8 cellular contexts compared by ENCODE assay signal in the genomic region with DNA sequence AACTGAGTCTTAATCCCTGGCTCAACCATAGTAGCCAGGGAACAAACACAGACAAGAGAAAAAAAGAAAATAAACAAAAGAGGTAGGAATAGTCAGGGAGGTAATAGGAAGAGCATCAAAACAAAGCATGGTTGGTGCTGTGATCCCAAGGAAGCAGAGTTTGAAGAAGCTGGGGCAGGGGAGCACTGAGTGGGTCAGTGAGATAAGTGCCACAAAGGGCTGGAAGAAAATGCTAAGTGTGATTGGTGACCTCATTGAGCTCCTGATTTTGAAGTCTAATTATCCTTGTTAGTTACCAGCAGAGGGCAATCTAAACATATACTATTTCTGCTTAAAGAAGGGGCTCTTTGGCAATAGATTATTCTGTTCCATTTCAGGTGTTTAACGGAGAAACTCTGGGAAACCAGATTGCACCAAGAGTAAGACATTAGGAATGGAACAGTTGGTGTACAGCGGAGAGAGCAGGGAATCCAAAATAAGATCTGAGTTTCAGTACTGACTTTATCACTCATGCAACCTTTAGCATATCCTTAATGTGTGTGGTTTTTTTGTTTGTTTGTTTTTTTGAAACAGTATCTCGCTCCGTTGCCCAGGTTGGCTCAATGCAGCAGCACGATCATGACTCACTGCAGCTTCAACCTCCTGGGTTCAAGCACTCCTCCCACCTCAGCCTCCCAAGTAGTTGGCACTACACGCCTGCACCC. TPM values are rescaled to one million over a fixed set of nuclear protein-coding genes. Genes with fewer than 3 reads are reported as not detected.
DNase-seq lines count a peak whose midpoint lies in the region; ATAC-seq and TF ChIP-seq lines count a peak whose summit lies in the region.

No MANE protein-coding gene starts in this region.

- no peak overlapping the region for H3K4me3 ChIP-seq in KMS-11 (IDR thresholded peaks at IDR 0.05; ENCODE audit: insufficient read depth, low read depth, low read length)
- no peak overlapping the region for H3K4me3 ChIP-seq in OCI-LY3 (ENCODE audit: low read length)

- H2AFZ ChIP-seq in KMS-11 (ENCODE audit: low read depth) (no peak overlapping the region), OCI-LY3 (ENCODE audit: low read depth, low read length) (no peak overlapping the region)

- H3K79me2 ChIP-seq in KMS-11 (ENCODE audit: insufficient read depth, low read depth) (no peaks in the 10 kb centered on the region), OCI-LY3 (ENCODE audit: low read length) (no peaks in the 10 kb centered on the region)

- H3K4me2 ChIP-seq in KMS-11 (no peak overlapping the region), OCI-LY3 (ENCODE audit: low read length) (peak overlapping the region; percentile 25; the same call in 1 of the 2 replicates)

- H3K27ac ChIP-seq in 22Rv1 (no peak overlapping the region), KMS-11 (no peak overlapping the region), OCI-LY3 (ENCODE audit: low read length) (no peak overlapping the region)

- H3K4me1 ChIP-seq in KMS-11 (ENCODE audit: low read depth, poor library complexity, severe bottlenecking) (no peaks in the 10 kb centered on the region), OCI-LY3 (ENCODE audit: low read length) (peaks cover 8% of the 10 kb centered on the region)

- TF ChIP-seq CTCF in 22Rv1 (IDR thresholded peaks at IDR 0.05) (peak; percentile 74), GM12872 (IDR thresholded peaks at IDR 0.05; ENCODE audit: insufficient read depth, low read depth, low read length) (peak; percentile 55; the same call in 2 of the 3 replicates), KMS-11 (conservative IDR thresholded peaks at IDR 0.05; ENCODE audit: low read depth, low read length) (peak; percentile 76), OCI-LY3 (IDR thresholded peaks at IDR 0.05; ENCODE audit: low read depth, low read length) (peak; percentile 87)

- H3K9me3 ChIP-seq in OCI-LY3 (ENCODE audit: insufficient read depth, low read length), result no peaks in the 10 kb centered on the region

- H3K36me3 ChIP-seq in KMS-11 (ENCODE audit: insufficient read depth) (no peaks in the 10 kb centered on the region), OCI-LY3 (replicated peaks; ENCODE audit: low read depth, low read length) (no peaks in the 10 kb centered on the region)

- ATAC-seq in HG03139 (IDR thresholded peaks at IDR 0.05; ENCODE audit: unreplicated experiment) (no peak), HG03045 (IDR thresholded peaks at IDR 0.05; ENCODE audit: unreplicated experiment) (no peak)

- peak; percentile 61 for DNase-seq in dedifferentiated amniotic fluid mesenchymal stem cell (ENCODE audit: extremely low spot score)
- peak; percentile 60 to 62 for DNase-seq in lung microvascular endothelial cell (ENCODE audit: low read depth in 2 of 2)

- H3K27me3 ChIP-seq in KMS-11 (ENCODE audit: insufficient read depth, low read depth) (no peaks in the 10 kb centered on the region), OCI-LY3 (ENCODE audit: low read depth, low read length) (no peaks in the 10 kb centered on the region)

- no peak overlapping the region for H3K9ac ChIP-seq in KMS-11
- no peak overlapping the region; the same call in 1 of the 2 replicates for H3K9ac ChIP-seq in OCI-LY3 (ENCODE audit: low read length)

- no peaks in the 10 kb centered on the region for H4K20me1 ChIP-seq in KMS-11 (ENCODE audit: insufficient read depth)
- no peaks in the 10 kb centered on the region for H4K20me1 ChIP-seq in OCI-LY3 (ENCODE audit: insufficient read depth, low read length)

RNA-seq across cellular contexts. Expression of a gene that starts 30.7 kb away (rescaled TPM):
- total RNA-seq in lung microvascular endothelial cell, result 1.5 and 3.6 TPM in 2 replicates
